In the genomic region with DNA sequence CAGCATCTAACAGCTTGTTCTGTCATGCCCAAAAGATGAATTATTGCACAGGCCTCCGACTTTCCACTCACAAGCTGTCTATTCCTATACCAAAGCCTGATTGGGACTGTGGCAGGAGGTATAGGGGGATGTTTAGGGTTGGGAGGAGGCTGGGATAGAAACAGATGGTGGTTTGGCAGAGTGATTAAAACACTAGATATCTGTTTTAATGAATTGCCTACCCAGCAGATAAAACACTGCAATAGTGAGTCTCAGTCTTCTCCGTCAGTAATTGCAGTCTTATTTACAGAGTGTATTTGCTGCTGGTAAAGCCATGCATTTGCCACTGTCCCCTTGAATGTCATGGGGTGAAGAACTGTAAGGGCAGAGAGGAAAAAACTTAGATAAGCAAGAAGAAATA, we compare ENCODE assay signal across 13 cellular contexts.
A peak's percentile ranks its signal among the peaks of the same experiment; 100 is the strongest.
DNase-seq lines count a peak whose midpoint lies in the region; ATAC-seq and TF ChIP-seq lines count a peak whose summit lies in the region.
"Had no signal": no experiment of that assay in that cellular context is flagged by ENCODE, and none has a peak within 500 bp of the region (broad histone marks: within the 10 kb centered on the region; RNA-seq: fewer than 3 reads in every experiment).

No MANE protein-coding gene starts in this region.

- ATAC-seq in SK-N-SH treated with all-trans-retinoic acid at 6 μM for 48 hours = no peak
- ATAC-seq: GM12878 had no signal

- DNase-seq in Ammon's horn (ENCODE audit: low spot score) (peak; percentile 19), NCI-H2171 (lab: John Stamatoyannopoulos, UW) (peak; percentile 89), NCI-H524 treated with DMSO at 0.1 percent for 48 hours (lab: John Stamatoyannopoulos, UW) (peak; percentile 92), NOMO-1 treated with DMSO at 0.1 percent for 48 hours (lab: John Stamatoyannopoulos, UW; ENCODE audit: unreplicated experiment) (no peak), T-helper 9 cell (no peak), ureter (ENCODE audit: low spot score) (no peak)
- DNase-seq: Caco-2; CD8-positive, alpha-beta memory T cell; DMS79; HCEC 1CT; HFFc6 had no signal

TF ChIP-seq in SK-N-SH treated with all-trans-retinoic acid at 6 μM for 48 hours, 23 proteins besides CTCF, POLR2A, EP300 and RAD21:
- TF ChIP-seq TCF4 (CRISPR knock-in tag; IDR thresholded peaks at IDR 0.05; ENCODE audit: borderline replicate concordance) (peak; percentile 19; the same call in 1 of the 2 replicates), ZFP3 (CRISPR knock-in tag; IDR thresholded peaks at IDR 0.05) (no peak)

Comparison
In these comparisons a context has a peak if more than half of its experiments do, and no peak if none do; other contexts are left out.
1. DNase-seq: peak in Ammon's horn (single experiment), NCI-H2171 (single experiment) and NCI-H524 treated with DMSO at 0.1 percent for 48 hours (single experiment); none in NOMO-1 treated with DMSO at 0.1 percent for 48 hours (single experiment), T-helper 9 cell (single experiment) and ureter (single experiment).